1 cellular context compared by ENCODE assay signal in genomic region chr19:5738423-5738822, GRCh38.
TF ChIP-seq lines count a peak whose summit lies in the region.

No MANE protein-coding gene starts in this region.

TF ChIP-seq in IMR-90, 13 proteins besides CTCF, POLR2A, EP300 and RAD21:
- no peak for TF ChIP-seq RFX5 (IDR thresholded peaks at IDR 0.05; ENCODE audit: low read depth, low read length)
- no peak for TF ChIP-seq RCOR1 (IDR thresholded peaks at IDR 0.05; ENCODE audit: insufficient replicate concordance, low read length)
- no peak for TF ChIP-seq BHLHE40 (IDR thresholded peaks at IDR 0.05; ENCODE audit: low read depth, low read length)
- TF ChIP-seq MAFK (IDR thresholded peaks at IDR 0.05; ENCODE audit: low read depth, low read length), result no peak
- peak; percentile 86 for TF ChIP-seq CEBPB (IDR thresholded peaks at IDR 0.05; ENCODE audit: low read depth, low read length)
